In the genomic region with DNA sequence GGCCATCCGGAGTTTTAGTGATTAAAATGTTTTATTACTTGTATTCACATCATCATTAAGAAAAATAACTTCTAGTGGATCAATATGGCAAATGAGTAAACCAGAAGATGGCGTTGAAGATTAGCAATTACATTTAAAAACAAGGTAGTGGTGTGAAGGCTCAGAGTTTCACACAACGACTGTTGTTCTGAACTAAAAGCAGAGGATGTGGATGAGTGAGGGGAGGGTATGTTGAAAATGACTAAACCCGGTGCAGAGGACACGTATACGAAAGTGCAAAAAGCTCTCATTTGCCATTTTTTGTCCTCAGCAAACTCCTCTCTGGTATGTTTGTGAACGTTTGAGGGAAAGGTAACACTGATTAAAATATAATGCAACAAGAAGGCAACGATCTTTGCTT, we compare ENCODE assay signal across 1 cellular context.
TF ChIP-seq lines count a peak whose summit lies in the region.

No MANE protein-coding gene starts in this region.

TF ChIP-seq in GM12878, 131 proteins besides CTCF, POLR2A, EP300 and RAD21 (continued from another document):
- TF ChIP-seq, protein P1, sequence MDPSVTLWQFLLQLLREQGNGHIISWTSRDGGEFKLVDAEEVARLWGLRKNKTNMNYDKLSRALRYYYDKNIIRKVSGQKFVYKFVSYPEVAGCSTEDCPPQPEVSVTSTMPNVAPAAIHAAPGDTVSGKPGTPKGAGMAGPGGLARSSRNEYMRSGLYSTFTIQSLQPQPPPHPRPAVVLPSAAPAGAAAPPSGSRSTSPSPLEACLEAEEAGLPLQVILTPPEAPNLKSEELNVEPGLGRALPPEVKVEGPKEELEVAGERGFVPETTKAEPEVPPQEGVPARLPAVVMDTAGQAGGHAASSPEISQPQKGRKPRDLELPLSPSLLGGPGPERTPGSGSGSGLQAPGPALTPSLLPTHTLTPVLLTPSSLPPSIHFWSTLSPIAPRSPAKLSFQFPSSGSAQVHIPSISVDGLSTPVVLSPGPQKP (IDR thresholded peaks at IDR 0.05; ENCODE audit: low read depth, low read length) = no peak
- TF ChIP-seq, protein P2, sequence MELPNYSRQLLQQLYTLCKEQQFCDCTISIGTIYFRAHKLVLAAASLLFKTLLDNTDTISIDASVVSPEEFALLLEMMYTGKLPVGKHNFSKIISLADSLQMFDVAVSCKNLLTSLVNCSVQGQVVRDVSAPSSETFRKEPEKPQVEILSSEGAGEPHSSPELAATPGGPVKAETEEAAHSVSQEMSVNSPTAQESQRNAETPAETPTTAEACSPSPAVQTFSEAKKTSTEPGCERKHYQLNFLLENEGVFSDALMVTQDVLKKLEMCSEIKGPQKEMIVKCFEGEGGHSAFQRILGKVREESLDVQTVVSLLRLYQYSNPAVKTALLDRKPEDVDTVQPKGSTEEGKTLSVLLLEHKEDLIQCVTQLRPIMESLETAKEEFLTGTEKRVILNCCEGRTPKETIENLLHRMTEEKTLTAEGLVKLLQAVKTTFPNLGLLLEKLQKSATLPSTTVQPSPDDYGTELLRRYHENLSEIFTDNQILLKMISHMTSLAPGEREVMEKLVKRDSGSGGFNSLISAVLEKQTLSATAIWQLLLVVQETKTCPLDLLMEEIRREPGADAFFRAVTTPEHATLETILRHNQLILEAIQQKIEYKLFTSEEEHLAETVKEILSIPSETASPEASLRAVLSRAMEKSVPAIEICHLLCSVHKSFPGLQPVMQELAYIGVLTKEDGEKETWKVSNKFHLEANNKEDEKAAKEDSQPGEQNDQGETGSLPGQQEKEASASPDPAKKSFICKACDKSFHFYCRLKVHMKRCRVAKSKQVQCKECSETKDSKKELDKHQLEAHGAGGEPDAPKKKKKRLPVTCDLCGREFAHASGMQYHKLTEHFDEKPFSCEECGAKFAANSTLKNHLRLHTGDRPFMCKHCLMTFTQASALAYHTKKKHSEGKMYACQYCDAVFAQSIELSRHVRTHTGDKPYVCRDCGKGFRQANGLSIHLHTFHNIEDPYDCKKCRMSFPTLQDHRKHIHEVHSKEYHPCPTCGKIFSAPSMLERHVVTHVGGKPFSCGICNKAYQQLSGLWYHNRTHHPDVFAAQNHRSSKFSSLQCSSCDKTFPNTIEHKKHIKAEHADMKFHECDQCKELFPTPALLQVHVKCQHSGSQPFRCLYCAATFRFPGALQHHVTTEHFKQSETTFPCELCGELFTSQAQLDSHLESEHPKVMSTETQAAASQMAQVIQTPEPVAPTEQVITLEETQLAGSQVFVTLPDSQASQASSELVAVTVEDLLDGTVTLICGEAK (IDR thresholded peaks at IDR 0.05; ENCODE audit: borderline replicate concordance) = no peak
- TF ChIP-seq ZZZ3 (IDR thresholded peaks at IDR 0.05; ENCODE audit: control insufficient read depth, insufficient read length, low read depth) (no peak), MYB (IDR thresholded peaks at IDR 0.05; ENCODE audit: borderline replicate concordance, low read depth, low read length) (no peak), FOXM1 (IDR thresholded peaks at IDR 0.05; ENCODE audit: low read depth, low read length) (peak; percentile 79), PML (IDR thresholded peaks at IDR 0.05; ENCODE audit: low read length) (0 out of 2 replicates have a peak, but pooled peaks have one; percentile 59), MTA3 (IDR thresholded peaks at IDR 0.05; ENCODE audit: borderline replicate concordance, low read length) (no peak), RB1 (IDR thresholded peaks at IDR 0.05; ENCODE audit: borderline replicate concordance) (no peak), SMC3 (IDR thresholded peaks at IDR 0.05; ENCODE audit: borderline replicate concordance, low read length) (no peak), TCF7 (IDR thresholded peaks at IDR 0.05; ENCODE audit: borderline replicate concordance) (no peak), RUNX3 (IDR thresholded peaks at IDR 0.05; ENCODE audit: low read length) (peak; percentile 59), CREB1 (IDR thresholded peaks at IDR 0.05; ENCODE audit: low read depth) (peak; percentile 60; the same call in 1 of the 2 replicates), RELA (IDR thresholded peaks at IDR 0.05; ENCODE audit: borderline replicate concordance, partially characterized antibody) (no peak), MTA2 (IDR thresholded peaks at IDR 0.05; ENCODE audit: low read depth) (peak; percentile 57; the same call in 1 of the 2 replicates), CREM (IDR thresholded peaks at IDR 0.05; ENCODE audit: low read depth) (peak; percentile 52; the same call in 1 of the 2 replicates), CBFB (IDR thresholded peaks at IDR 0.05; ENCODE audit: low read depth) (no peak), EGR1 (IDR thresholded peaks at IDR 0.05; ENCODE audit: borderline replicate concordance in 1 of 2, low read depth in 2 of 2, low read length in 2 of 2) (no peak), BRCA1 (IDR thresholded peaks at IDR 0.05; ENCODE audit: low read depth, low read length) (no peak), ZNF24 (IDR thresholded peaks at IDR 0.05) (no peak), TARDBP (IDR thresholded peaks at IDR 0.05; ENCODE audit: borderline replicate concordance) (no peak), NR2C1 (IDR thresholded peaks at IDR 0.05) (no peak), MYC (IDR thresholded peaks at IDR 0.05; ENCODE audit: insufficient read depth, insufficient read length, insufficient replicate concordance, low read length, severe bottlenecking) (no peak), MEF2B (IDR thresholded peaks at IDR 0.05; ENCODE audit: partially characterized antibody, poor library complexity, severe bottlenecking) (peak; percentile 27)
- TF ChIP-seq, protein P3, sequence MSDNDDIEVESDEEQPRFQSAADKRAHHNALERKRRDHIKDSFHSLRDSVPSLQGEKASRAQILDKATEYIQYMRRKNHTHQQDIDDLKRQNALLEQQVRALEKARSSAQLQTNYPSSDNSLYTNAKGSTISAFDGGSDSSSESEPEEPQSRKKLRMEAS (IDR thresholded peaks at IDR 0.05; ENCODE audit: low read depth, low read length) = no peak
- TF ChIP-seq, protein P4, sequence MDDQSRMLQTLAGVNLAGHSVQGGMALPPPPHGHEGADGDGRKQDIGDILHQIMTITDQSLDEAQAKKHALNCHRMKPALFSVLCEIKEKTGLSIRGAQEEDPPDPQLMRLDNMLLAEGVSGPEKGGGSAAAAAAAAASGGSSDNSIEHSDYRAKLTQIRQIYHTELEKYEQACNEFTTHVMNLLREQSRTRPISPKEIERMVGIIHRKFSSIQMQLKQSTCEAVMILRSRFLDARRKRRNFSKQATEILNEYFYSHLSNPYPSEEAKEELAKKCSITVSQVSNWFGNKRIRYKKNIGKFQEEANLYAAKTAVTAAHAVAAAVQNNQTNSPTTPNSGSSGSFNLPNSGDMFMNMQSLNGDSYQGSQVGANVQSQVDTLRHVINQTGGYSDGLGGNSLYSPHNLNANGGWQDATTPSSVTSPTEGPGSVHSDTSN (IDR thresholded peaks at IDR 0.05; ENCODE audit: insufficient replicate concordance, low read depth, low read length) = no peak
